8 cellular contexts compared by ENCODE assay signal in the genomic region with DNA sequence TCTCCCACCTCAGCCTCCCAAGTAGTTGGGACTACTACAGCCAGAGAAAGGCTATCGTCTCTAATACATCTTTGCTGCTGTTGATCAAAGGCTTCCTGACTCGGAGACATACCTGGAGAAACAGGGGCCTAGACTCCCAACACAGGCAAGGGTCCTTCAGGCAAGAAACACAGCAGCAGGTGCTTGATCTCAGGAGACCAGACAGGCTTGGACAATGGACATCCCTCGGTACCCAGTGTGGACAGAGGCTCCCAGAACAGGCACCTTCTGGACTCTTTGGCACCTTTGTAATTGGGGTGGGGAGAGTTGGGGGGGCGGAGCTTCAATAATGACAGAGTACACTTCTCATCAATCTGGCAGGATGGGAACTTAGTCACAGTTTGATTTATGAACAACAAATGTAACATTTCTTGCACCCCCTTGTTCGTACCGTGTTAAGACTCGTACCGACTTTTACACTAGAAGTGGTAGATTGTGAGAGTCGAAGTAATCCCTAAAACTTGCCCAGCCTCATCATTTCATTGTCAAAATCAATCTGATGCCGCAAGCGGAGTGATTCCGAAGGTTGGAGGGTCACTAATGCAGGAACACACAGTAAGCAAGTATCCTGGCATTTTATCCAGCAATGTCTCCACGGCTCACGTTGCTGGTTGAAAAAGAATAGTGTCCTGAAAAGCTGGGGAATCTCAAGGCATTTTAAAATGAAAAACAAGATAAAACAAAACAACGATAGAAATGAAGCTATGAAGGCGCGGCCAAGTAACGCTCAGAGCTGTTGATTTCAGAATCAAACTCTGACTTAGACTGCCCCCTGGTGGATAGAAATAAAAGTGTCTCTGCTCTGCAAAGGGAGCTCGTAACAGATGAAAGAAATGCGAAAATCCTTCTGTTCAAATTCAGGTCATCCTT. TPM values are rescaled to one million over a fixed set of nuclear protein-coding genes. Genes with fewer than 3 reads are reported as not detected.
DNase-seq lines count a peak whose midpoint lies in the region; ATAC-seq and TF ChIP-seq lines count a peak whose summit lies in the region.

No MANE protein-coding gene starts in this region.

- TF ChIP-seq CTCF in fibroblast of villous mesenchyme (IDR thresholded peaks at IDR 0.05; ENCODE audit: insufficient read depth, low read depth, low read length) (peak; percentile 80), omental fat pad (IDR thresholded peaks at IDR 0.05) (peak in 2 of 3 donors; percentile 45 to 53)

- ATAC-seq in GM19397 (IDR thresholded peaks at IDR 0.05; ENCODE audit: unreplicated experiment) (peak; percentile 85), HG03460 (IDR thresholded peaks at IDR 0.05; ENCODE audit: unreplicated experiment) (peak; percentile 76), omental fat pad (ENCODE audit: low FRiP score) (no peak)
- ATAC-seq in activated T-cell treated with anti-CD3 and anti-CD28 coated beads, Interleukin-2, amount 50 U/mL, for 4 hours, result peak; percentile 60 to 73

- peaks cover 1% of the 10 kb centered on the region for H3K4me1 Mint-ChIP-seq in activated T-cell treated with anti-CD3 and anti-CD28 coated beads, Interleukin-2, amount 50 U/mL, for 4 hours (ENCODE audit: low read depth)

- peak; percentile 15 for DNase-seq in DMS153 treated with DMSO at 0.1 percent for 48 hours (lab: John Stamatoyannopoulos, UW; ENCODE audit: unreplicated experiment)
- DNase-seq in NCI-H524 treated with DMSO at 0.1 percent for 48 hours (lab: John Stamatoyannopoulos, UW), result peak; percentile 9
- peak; percentile 10 for DNase-seq in activated T-cell treated with anti-CD3 and anti-CD28 coated beads, Interleukin-2, amount 50 U/mL, for 4 hours
- peak; percentile 68 for DNase-seq in fibroblast of villous mesenchyme (ENCODE audit: low read depth)
- no peak for DNase-seq in omental fat pad (ENCODE audit: low spot score)
- no peak for DNase-seq in cortex of kidney (lab: John Stamatoyannopoulos, UW)

- no peak overlapping the region for H3K4me3 ChIP-seq in fibroblast of villous mesenchyme (ENCODE audit: low read depth, low read length)

- H3K27me3 Mint-ChIP-seq in activated T-cell treated with anti-CD3 and anti-CD28 coated beads, Interleukin-2, amount 50 U/mL, for 4 hours (ENCODE audit: low read depth), result no peaks in the 10 kb centered on the region

- no peaks in the 10 kb centered on the region for H3K36me3 Mint-ChIP-seq in activated T-cell treated with anti-CD3 and anti-CD28 coated beads, Interleukin-2, amount 50 U/mL, for 4 hours (ENCODE audit: insufficient read depth)

- H3K4me3 Mint-ChIP-seq in activated T-cell treated with anti-CD3 and anti-CD28 coated beads, Interleukin-2, amount 50 U/mL, for 4 hours, result no peak overlapping the region

- no peaks in the 10 kb centered on the region for H3K9me3 Mint-ChIP-seq in activated T-cell treated with anti-CD3 and anti-CD28 coated beads, Interleukin-2, amount 50 U/mL, for 4 hours

RNA-seq across cellular contexts. Expression of a gene that starts 46.4 kb away (rescaled TPM):
- not detected for total RNA-seq in activated T-cell treated with anti-CD3 and anti-CD28 coated beads, Interleukin-2, amount 50 U/mL, for 4 hours
- total RNA-seq in fibroblast of villous mesenchyme (0.97 and 2.2 TPM in 2 replicates), omental fat pad (10 to 100 TPM in 1 of 4 donors, 1 to 10 TPM in 2, under 1 TPM in 1; 0.48 to 12.3 (median 4.9) TPM)

Comparison
In these comparisons a context has a peak if more than half of its experiments do, and no peak if none do; other contexts are left out.
1. DNase-seq: peak in DMS153 treated with DMSO at 0.1 percent for 48 hours (single experiment), NCI-H524 treated with DMSO at 0.1 percent for 48 hours (single experiment), activated T-cell treated with anti-CD3 and anti-CD28 coated beads, Interleukin-2, amount 50 U/mL, for 4 hours (single experiment) and fibroblast of villous mesenchyme (single experiment); none in omental fat pad (single experiment) and cortex of kidney (single experiment).